Comparison of ENCODE assay signal across 8 cellular contexts in the genomic region with DNA sequence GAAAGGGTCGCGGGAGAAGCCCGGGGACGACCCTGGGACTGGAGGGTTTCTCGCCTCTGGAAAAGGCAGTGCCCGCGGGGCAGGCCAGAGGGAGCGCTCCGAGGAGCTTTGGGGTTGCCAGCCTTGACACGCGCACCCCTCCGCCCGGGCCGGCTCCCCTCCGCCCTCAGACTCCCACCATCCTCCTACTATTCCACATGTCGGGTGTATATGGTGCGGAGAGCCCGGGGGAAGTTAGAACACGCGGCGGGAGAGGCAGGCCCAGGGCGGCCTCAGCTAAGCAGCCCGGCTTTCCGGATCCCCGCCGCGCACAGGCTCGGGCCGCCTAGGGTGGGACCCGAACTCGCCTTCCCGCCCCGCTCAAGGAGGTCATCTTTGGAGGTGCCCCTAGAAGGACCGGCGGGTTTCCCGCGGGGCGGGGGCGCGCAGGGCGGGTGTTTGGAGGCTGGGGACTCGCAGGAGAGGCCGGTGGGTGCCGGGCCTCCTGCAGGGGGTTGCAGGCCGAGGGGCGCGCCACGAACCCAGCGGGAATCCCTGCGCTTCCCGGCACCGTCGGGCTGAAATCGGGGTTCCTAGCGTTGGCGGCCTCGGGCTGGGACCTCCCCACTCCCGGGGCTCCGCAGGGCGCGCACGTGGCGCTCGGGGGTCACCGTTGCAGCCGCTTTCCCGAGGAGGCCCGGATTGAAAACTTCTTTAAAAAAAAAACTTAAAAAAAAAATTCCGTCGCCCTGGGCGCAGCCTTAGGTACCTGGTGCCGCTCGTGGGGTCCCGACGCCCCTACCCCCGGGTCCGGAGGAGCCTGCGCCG. TPM values are rescaled to one million over a fixed set of nuclear protein-coding genes. Genes with fewer than 3 reads are reported as not detected.
DNase-seq lines count a peak whose midpoint lies in the region; ATAC-seq and TF ChIP-seq lines count a peak whose summit lies in the region.

No MANE protein-coding gene starts in this region.

- H3K79me2 ChIP-seq in KMS-11 (ENCODE audit: insufficient read depth, low read depth) (no peaks in the 10 kb centered on the region; the same call in 1 of the 2 replicates), mesendoderm (ENCODE audit: control insufficient read depth, insufficient read depth, low read length) (no peaks in the 10 kb centered on the region)

- H3K27ac ChIP-seq in C4-2B (peak overlapping the region; percentile 75), KMS-11 (peak overlapping the region; percentile 32; the same call in 1 of the 2 replicates), breast epithelium (peak overlapping the region; percentile 81 to 84), mesendoderm (ENCODE audit: low read depth, low read length) (no peak overlapping the region), upper lobe of left lung (peak overlapping the region; percentile 77 to 97 (median 89))

- no peak for TF ChIP-seq CTCF in C4-2B (conservative IDR thresholded peaks at IDR 0.05)
- TF ChIP-seq CTCF in KMS-11 (conservative IDR thresholded peaks at IDR 0.05; ENCODE audit: low read depth, low read length): no peak
- TF ChIP-seq CTCF in breast epithelium (IDR thresholded peaks at IDR 0.05): no peak
- TF ChIP-seq CTCF in upper lobe of left lung (IDR thresholded peaks at IDR 0.05): no peak

- no peak for ATAC-seq in upper lobe of left lung (ENCODE audit: low FRiP score in 2 of 2)
- no peak for ATAC-seq in GM21723 (IDR thresholded peaks at IDR 0.05; ENCODE audit: unreplicated experiment)
- ATAC-seq in HG02571 (IDR thresholded peaks at IDR 0.05; ENCODE audit: unreplicated experiment): no peak

- peak overlapping the region; percentile 56 for H2BK120ac ChIP-seq in mesendoderm (ENCODE audit: low read depth, low read length)

- H3K56ac ChIP-seq in mesendoderm (ENCODE audit: low read length): peak overlapping the region; percentile 78

- H3K4me2 ChIP-seq in KMS-11 (peak overlapping the region; percentile 92), mesendoderm (ENCODE audit: low read length) (peak overlapping the region; percentile 44)

- no peak overlapping the region for H2AK5ac ChIP-seq in mesendoderm (ENCODE audit: low read length)

- peak overlapping the region; percentile 90 for H2AFZ ChIP-seq in KMS-11 (ENCODE audit: low read depth)

- H3K23ac ChIP-seq in mesendoderm (ENCODE audit: low read length): no peak overlapping the region

- intact Hi-C loops in breast epithelium (cut with DNase I; ENCODE audit: low total_unique reads): loop anchor here (10.0 kb wide), 2 partner anchors 75 to 125 kb away; no protein-coding TSS in a partner anchor

- H3K18ac ChIP-seq in mesendoderm (ENCODE audit: low read length): peak overlapping the region; percentile 89

- H3K4me3 ChIP-seq in KMS-11 (IDR thresholded peaks at IDR 0.05; ENCODE audit: insufficient read depth, low read depth, low read length) (peak overlapping the region; percentile 37), breast epithelium (peak overlapping the region; percentile 82 to 86 (median 84)), mesendoderm (ENCODE audit: low read length) (peak overlapping the region; percentile 23), upper lobe of left lung (peak overlapping the region; percentile 76 to 97 (median 90))

- peaks cover 2% of the 10 kb centered on the region for H3K79me1 ChIP-seq in mesendoderm (ENCODE audit: low read length)

- H3K9ac ChIP-seq in KMS-11 (peak overlapping the region; percentile 81), mesendoderm (ENCODE audit: low read length) (peak overlapping the region; percentile 60)

- no peak overlapping the region for H2BK5ac ChIP-seq in mesendoderm (ENCODE audit: low read length)

- no peaks in the 10 kb centered on the region for H4K20me1 ChIP-seq in KMS-11 (ENCODE audit: insufficient read depth)

- WGBS in mesendoderm (ENCODE audit: extremely low coverage, insufficient coverage, low lambda C conversion rate): no CpG with 5 or more reads among the region's 79 CpGs
- WGBS in upper lobe of left lung, 2 donors: 12 to 14% methylated on average over 60 to 70 of the region's 79 CpGs

- TF ChIP-seq POLR2A in breast epithelium (IDR thresholded peaks at IDR 0.05): no peak
- TF ChIP-seq POLR2A in upper lobe of left lung (IDR thresholded peaks at IDR 0.05): no peak

- H3K4me1 ChIP-seq in KMS-11 (ENCODE audit: low read depth, poor library complexity, severe bottlenecking) (peaks cover 11% of the 10 kb centered on the region), breast epithelium (peaks cover 0 to 10% of the 10 kb centered on the region in 2 donors), mesendoderm (ENCODE audit: control insufficient read depth, low read depth, low read length) (no peaks in the 10 kb centered on the region), upper lobe of left lung (peaks cover 40 to 86% (median 61%) of the 10 kb centered on the region in 4 donors)

- H3K4ac ChIP-seq in mesendoderm (ENCODE audit: low read depth, low read length): peak overlapping the region; percentile 61

- H3K27me3 ChIP-seq in KMS-11 (ENCODE audit: insufficient read depth, low read depth) (peaks cover 14% of the 10 kb centered on the region; the same call in 1 of the 2 replicates), breast epithelium (no peaks in the 10 kb centered on the region), mesendoderm (ENCODE audit: insufficient read depth, low read length, poor library complexity) (peaks cover 32% of the 10 kb centered on the region), upper lobe of left lung (peaks cover 0 to 10% (median 4%) of the 10 kb centered on the region in 4 donors)

- H3K9me3 ChIP-seq in breast epithelium (no peaks in the 10 kb centered on the region), upper lobe of left lung (no peaks in the 10 kb centered on the region)

- DNase-seq in breast epithelium (ENCODE audit: low spot score in 2 of 2): no peak
- no peak for DNase-seq in mesendoderm
- peak in 1 of 2 donors; percentile 92 for DNase-seq in upper lobe of left lung
- DNase-seq in DMS79 (lab: John Stamatoyannopoulos, UW): no peak

- H3K36me3 ChIP-seq in KMS-11 (ENCODE audit: insufficient read depth): no peaks in the 10 kb centered on the region
- no peaks in the 10 kb centered on the region for H3K36me3 ChIP-seq in breast epithelium
- no peaks in the 10 kb centered on the region for H3K36me3 ChIP-seq in mesendoderm (ENCODE audit: control insufficient read depth, insufficient read depth, low read length)
- H3K36me3 ChIP-seq in upper lobe of left lung: no peaks in the 10 kb centered on the region

- no peak for TF ChIP-seq EP300 in upper lobe of left lung (IDR thresholded peaks at IDR 0.05)

- H2BK15ac ChIP-seq in mesendoderm (replicated peaks; ENCODE audit: low read depth): peak overlapping the region; percentile 43

- no peak overlapping the region for H4K5ac ChIP-seq in mesendoderm (ENCODE audit: low read length)

- H4K8ac ChIP-seq in mesendoderm (ENCODE audit: low read depth, low read length): no peak overlapping the region

RNA-seq across cellular contexts. Expression of a gene that starts 3.7 kb away (rescaled TPM):
- 10 to 100 TPM; 10.9 to 18.0 (median 12.9) TPM for total RNA-seq in breast epithelium
- polyA plus RNA-seq in mesendoderm (2013, experiment 1 of 2): 2.1 TPM
- polyA plus RNA-seq in mesendoderm (2013, experiment 2 of 2): 2.1 TPM
- 10 to 100 TPM; 13.6 to 39.5 (median 20.3) TPM for total RNA-seq in upper lobe of left lung

Comparison
In these comparisons a context has a peak if more than half of its experiments do, and no peak if none do; other contexts are left out.
1. H3K4me3 ChIP-seq: peak in every context shown above with its lines; median percentile 90 in upper lobe of left lung; 84 in breast epithelium; 37 in KMS-11; 23 in mesendoderm.